ENCODE assay signal across 10 cellular contexts in the genomic region with DNA sequence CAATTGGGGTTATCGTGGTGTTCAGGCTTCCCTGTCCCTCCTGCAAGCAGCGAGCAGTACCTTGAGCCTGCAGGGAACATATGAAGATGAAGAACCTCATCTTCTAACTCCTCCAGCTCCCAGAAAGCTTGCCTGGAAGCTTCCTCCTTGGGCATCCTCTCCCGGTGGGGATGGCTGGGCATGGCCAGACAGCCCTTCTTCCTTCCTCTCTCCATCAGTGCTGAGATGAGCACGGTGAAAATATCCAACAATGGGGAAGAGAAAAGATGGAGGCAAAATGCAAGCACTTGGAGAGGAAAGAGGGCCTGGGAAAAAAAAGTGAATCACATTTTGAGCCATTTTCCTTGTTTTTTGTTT.
A peak's percentile ranks its signal among the peaks of the same experiment; 100 is the strongest.
DNase-seq lines count a peak whose midpoint lies in the region; ATAC-seq, FAIRE-seq and TF ChIP-seq lines count a peak whose summit lies in the region.
"Had no signal": no experiment of that assay in that cellular context is flagged by ENCODE, and none has a peak within 500 bp of the region (broad histone marks: within the 10 kb centered on the region; RNA-seq: fewer than 3 reads in every experiment).

No MANE protein-coding gene starts in this region.

- ATAC-seq in heart right ventricle (peak in 4 of 8 donors; percentile 5 to 32 (median 13)), Right ventricle myocardium inferior (no peak), SK-N-SH treated with all-trans-retinoic acid at 6 μM for 48 hours (peak; percentile 20), thoracic aorta (ENCODE audit: insufficient number of reproducible peaks, low FRiP score, low read depth) (no peak)

- FAIRE-seq in small intestine (lab: Jason Lieb, UNC): no peak

- H3K36me3 ChIP-seq in heart right ventricle: no peaks in the 10 kb centered on the region
- no peaks in the 10 kb centered on the region for H3K36me3 ChIP-seq in mucosa of stomach (ENCODE audit: control insufficient read depth, insufficient read depth, low read length)
- no peaks in the 10 kb centered on the region for H3K36me3 ChIP-seq in thoracic aorta
- H3K36me3 ChIP-seq in BE2C: no peaks in the 10 kb centered on the region
- H3K36me3 ChIP-seq in small intestine (ENCODE audit: control insufficient read depth in 2 of 2, insufficient read depth in 2 of 2, low read length in 2 of 2): no peaks in the 10 kb centered on the region
- H3K36me3 ChIP-seq: colonic mucosa had no signal

- intact Hi-C loops in heart right ventricle (cut with DNase I): loop anchor here (5.0 to 10.0 kb wide), 15 partner anchors 73 to 755 kb away; partner anchors contain the start of genes THBD (in 6 of the 10) and SSTR4 (in 1 of the 10)
- intact Hi-C loops in Right ventricle myocardium inferior (cut with DNase I): loop anchor here (5.0 kb wide), 1 partner anchor 355 kb away; the partner anchor contains the start of gene THBD

- H3K27me3 ChIP-seq in heart right ventricle: no peaks in the 10 kb centered on the region
- H3K27me3 ChIP-seq in mucosa of stomach (ENCODE audit: control insufficient read depth, insufficient read depth, low read length): no peaks in the 10 kb centered on the region
- H3K27me3 ChIP-seq in thoracic aorta (replicated peaks; ENCODE audit: insufficient read depth): no peaks in the 10 kb centered on the region
- H3K27me3 ChIP-seq in BE2C: no peaks in the 10 kb centered on the region
- H3K27me3 ChIP-seq in small intestine (ENCODE audit: control insufficient read depth in 2 of 2, insufficient read depth in 2 of 2, low read length in 2 of 2): no peaks in the 10 kb centered on the region
- H3K27me3 ChIP-seq: colonic mucosa had no signal

- TF ChIP-seq CTCF in heart right ventricle (IDR thresholded peaks at IDR 0.05): no peak
- TF ChIP-seq CTCF in thoracic aorta (IDR thresholded peaks at IDR 0.05): no peak
- no peak for TF ChIP-seq CTCF in BE2C (IDR thresholded peaks at IDR 0.05; ENCODE audit: low read depth, low read length)

- WGBS in heart right ventricle, 2 donors: 41 to 44% methylated on average over 4 of the region's 4 CpGs
- 50 to 58% (median 57%) methylated on average over 4 of the region's 4 CpGs for WGBS in small intestine, 3 donors

- peak overlapping the region; percentile 36 for H3K9ac ChIP-seq in mucosa of stomach (ENCODE audit: low read length)

- H3K9me3 ChIP-seq in heart right ventricle (no peaks in the 10 kb centered on the region), mucosa of stomach (ENCODE audit: control insufficient read depth, low read length) (no peaks in the 10 kb centered on the region), thoracic aorta (no peaks in the 10 kb centered on the region), BE2C (no peaks in the 10 kb centered on the region), small intestine (ENCODE audit: control insufficient read depth, low read depth) (no peaks in the 10 kb centered on the region)
- H3K9me3 ChIP-seq: colonic mucosa had no signal

- H3K27ac ChIP-seq in heart right ventricle: peak overlapping the region in 9 of 10 donors; percentile 8 to 80 (median 43)
- no peak overlapping the region for H3K27ac ChIP-seq in thoracic aorta
- H3K27ac ChIP-seq in small intestine (ENCODE audit: low read depth in 1 of 2, low read length in 1 of 2): no peak overlapping the region
- H3K27ac ChIP-seq: colonic mucosa, HL-60 had no signal

- DNase-seq in heart right ventricle (no peak), Right ventricle myocardium inferior (ENCODE audit: missing footprints) (no peak), thoracic aorta (ENCODE audit: low spot score) (no peak), BE2C (no peak), small intestine (no peak), DMS53 (lab: John Stamatoyannopoulos, UW) (no peak)

- H3K4me1 ChIP-seq in heart right ventricle: peaks cover 0 to 32% (median 16%) of the 10 kb centered on the region in 9 donors
- peaks cover 33% of the 10 kb centered on the region for H3K4me1 ChIP-seq in mucosa of stomach (ENCODE audit: control insufficient read depth, insufficient read depth, low read length)
- H3K4me1 ChIP-seq in thoracic aorta (ENCODE audit: control insufficient read depth in 1 of 2, low read depth in 2 of 2): peaks cover 0 to 18% of the 10 kb centered on the region in 2 donors
- H3K4me1 ChIP-seq in BE2C: no peaks in the 10 kb centered on the region
- H3K4me1 ChIP-seq in small intestine (ENCODE audit: control insufficient read depth in 2 of 2, insufficient read depth in 1 of 2, low read depth in 1 of 2, low read length in 1 of 2): no peaks in the 10 kb centered on the region
- H3K4me1 ChIP-seq: colonic mucosa had no signal

- peak overlapping the region in 5 of 10 donors; percentile 11 to 33 (median 24) for H3K4me3 ChIP-seq in heart right ventricle
- H3K4me3 ChIP-seq in mucosa of stomach (ENCODE audit: low read length): no peak overlapping the region
- H3K4me3 ChIP-seq in thoracic aorta: peak overlapping the region; percentile 56
- H3K4me3 ChIP-seq in BE2C (ENCODE audit: low read depth, low read length): no peak overlapping the region
- no peak overlapping the region for H3K4me3 ChIP-seq in small intestine (ENCODE audit: low read depth in 1 of 2, low read length in 2 of 2)
- H3K4me3 ChIP-seq: colonic mucosa had no signal

TF ChIP-seq in SK-N-SH treated with all-trans-retinoic acid at 6 μM for 48 hours, 23 proteins besides CTCF, POLR2A, EP300 and RAD21:
- TF ChIP-seq ZC3H10 (CRISPR knock-in tag; IDR thresholded peaks at IDR 0.05): no peak
- TF ChIP-seq ZFP3 (CRISPR knock-in tag; IDR thresholded peaks at IDR 0.05): no peak
- TF ChIP-seq PPARA (CRISPR knock-in tag; IDR thresholded peaks at IDR 0.05; ENCODE audit: borderline replicate concordance): no peak
- TF ChIP-seq ZNF70 (CRISPR knock-in tag; IDR thresholded peaks at IDR 0.05): no peak
- TF ChIP-seq ISL1 (CRISPR knock-in tag; IDR thresholded peaks at IDR 0.05): no peak
- no peak for TF ChIP-seq CREB5 (CRISPR knock-in tag; IDR thresholded peaks at IDR 0.05; ENCODE audit: low read depth)
- TF ChIP-seq BACH2 (CRISPR knock-in tag; IDR thresholded peaks at IDR 0.05; ENCODE audit: borderline replicate concordance): no peak
- TF ChIP-seq ARNTL (CRISPR knock-in tag; IDR thresholded peaks at IDR 0.05; ENCODE audit: borderline replicate concordance, low read depth): no peak
- no peak for TF ChIP-seq SNAI2 (CRISPR knock-in tag; IDR thresholded peaks at IDR 0.05)
- TF ChIP-seq TCF4 (CRISPR knock-in tag; IDR thresholded peaks at IDR 0.05; ENCODE audit: borderline replicate concordance): no peak

Comparison
In these comparisons a context has a peak if more than half of its experiments do, and no peak if none do; other contexts are left out.
1. H3K27ac ChIP-seq: peak in heart right ventricle (9 of 10); none in thoracic aorta (0 of 2) and small intestine (0 of 2).